8 cellular contexts compared by ENCODE assay signal in the genomic region with DNA sequence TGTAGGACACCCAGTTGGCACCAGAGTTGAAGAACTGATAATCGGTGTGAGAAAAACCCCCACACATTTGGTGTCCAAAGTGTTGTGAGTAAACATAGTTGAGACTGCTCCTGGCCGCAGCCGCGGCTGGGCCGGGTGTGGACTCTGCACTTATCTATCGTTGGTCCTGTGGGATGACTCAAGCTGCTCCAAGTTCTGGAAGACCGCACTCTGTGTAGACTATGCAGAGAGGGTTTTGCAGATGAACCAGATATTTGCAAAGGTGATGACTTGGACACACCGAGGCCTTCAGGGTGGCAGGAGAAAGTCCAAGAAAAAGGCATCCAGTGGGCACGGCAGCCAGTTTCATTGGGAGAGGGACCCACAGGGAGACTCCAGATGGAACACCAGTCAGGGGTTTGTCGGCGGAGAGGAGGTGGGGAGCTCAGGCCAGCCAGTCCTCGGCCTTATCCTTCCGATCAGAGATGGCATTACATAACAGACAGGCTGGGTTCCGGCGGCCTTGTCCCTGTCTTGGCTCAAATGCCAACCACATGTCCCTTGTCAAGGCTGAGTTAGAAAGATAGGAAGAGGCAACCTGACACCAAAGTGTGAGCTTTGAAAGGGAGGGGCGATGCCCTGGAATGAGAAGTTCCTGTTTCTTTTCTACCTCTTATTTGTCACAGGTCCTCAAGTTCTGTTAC. TPM values are rescaled to one million over a fixed set of nuclear protein-coding genes. Genes with fewer than 3 reads are reported as not detected.
DNase-seq lines count a peak whose midpoint lies in the region; ATAC-seq and TF ChIP-seq lines count a peak whose summit lies in the region.

No MANE protein-coding gene starts in this region.

- intact Hi-C loops in esophagus squamous epithelium (cut with DNase I) = loop anchor here (10.0 kb wide), 1 partner anchor 182 kb away; no protein-coding TSS in a partner anchor
- intact Hi-C loops in ovary (cut with DNase I) = loop anchor here in 1 of 4 donors (10.0 kb wide), 2 partner anchors 118 to 182 kb away; no protein-coding TSS in a partner anchor

- ATAC-seq in GM21619 (IDR thresholded peaks at IDR 0.05; ENCODE audit: unreplicated experiment) (no peak), GM18858 (IDR thresholded peaks at IDR 0.05; ENCODE audit: unreplicated experiment) (no peak)

- H3K4me3 ChIP-seq in DOHH2 (ENCODE audit: low read length) (no peak overlapping the region), esophagus squamous epithelium (no peak overlapping the region), ovary (no peak overlapping the region)

- 20 to 48% methylated on average over 12 of the region's 16 CpGs for WGBS in esophagus squamous epithelium, 2 donors
- 22 to 36% (median 32%) methylated on average over 16 of the region's 16 CpGs for WGBS in ovary, 3 donors

- TF ChIP-seq EP300 in ovary (IDR thresholded peaks at IDR 0.05) = no peak

- H3K4me2 ChIP-seq in DOHH2 (ENCODE audit: low read length) = peak overlapping the region; percentile 12; the same call in 1 of the 2 replicates

- DNase-seq in OCI-M2 (lab: John Stamatoyannopoulos, UW; ENCODE audit: unreplicated experiment) (peak; percentile 99), esophagus squamous epithelium (lab: John Stamatoyannopoulos, UW) (no peak), ovary (peak; percentile 43 to 61 (median 52)), NCI-H2196 (lab: John Stamatoyannopoulos, UW; ENCODE audit: unreplicated experiment) (no peak), dermis blood vessel endothelial cell (no peak)

- TF ChIP-seq CTCF in DOHH2 (IDR thresholded peaks at IDR 0.05; ENCODE audit: low read depth, low read length, poor library complexity, severe bottlenecking) = no peak
- no peak for TF ChIP-seq CTCF in esophagus squamous epithelium (IDR thresholded peaks at IDR 0.05)
- TF ChIP-seq CTCF in ovary (IDR thresholded peaks at IDR 0.05) = no peak

- H3K9me3 ChIP-seq in DOHH2 (ENCODE audit: control insufficient read depth, insufficient read depth, low read length) (no peaks in the 10 kb centered on the region), esophagus squamous epithelium (no peaks in the 10 kb centered on the region), ovary (no peaks in the 10 kb centered on the region)

- no peaks in the 10 kb centered on the region for H4K20me1 ChIP-seq in DOHH2 (ENCODE audit: control insufficient read depth, insufficient read depth, low read depth, low read length)

- H3K36me3 ChIP-seq in DOHH2 (ENCODE audit: control insufficient read depth, low read length) = no peaks in the 10 kb centered on the region; the same call in 1 of the 2 replicates
- H3K36me3 ChIP-seq in esophagus squamous epithelium = no peaks in the 10 kb centered on the region
- no peaks in the 10 kb centered on the region for H3K36me3 ChIP-seq in ovary

- H3F3A ChIP-seq in DOHH2 (ENCODE audit: control insufficient read depth, insufficient read depth) = peaks cover 13% of the 10 kb centered on the region

- no peaks in the 10 kb centered on the region for H3K9me2 ChIP-seq in DOHH2 (replicated peaks; ENCODE audit: control insufficient read depth, low read length)

- no peaks in the 10 kb centered on the region for H3K79me2 ChIP-seq in DOHH2 (ENCODE audit: control insufficient read depth, low read length)

- TF ChIP-seq POLR2A in esophagus squamous epithelium (IDR thresholded peaks at IDR 0.05) (no peak), ovary (IDR thresholded peaks at IDR 0.05) (no peak)

- H3K27ac ChIP-seq in DOHH2 (ENCODE audit: low read depth, low read length) (no peak overlapping the region), esophagus squamous epithelium (peak overlapping the region; percentile 76 to 88 (median 85)), ovary (peak overlapping the region in 1 of 2 donors; percentile 64)

- H3K4me1 ChIP-seq in DOHH2 (ENCODE audit: control insufficient read depth, low read length) = peaks cover 52% of the 10 kb centered on the region
- H3K4me1 ChIP-seq in esophagus squamous epithelium = peaks cover 6 to 69% (median 51%) of the 10 kb centered on the region in 3 donors
- H3K4me1 ChIP-seq in ovary (ENCODE audit: insufficient read depth) = peaks cover 20% of the 10 kb centered on the region

- H3K27me3 ChIP-seq in DOHH2 (ENCODE audit: control insufficient read depth, low read length) (no peaks in the 10 kb centered on the region), esophagus squamous epithelium (no peaks in the 10 kb centered on the region), ovary (no peaks in the 10 kb centered on the region)

RNA-seq across cellular contexts. Expression of gene C2CD2, which starts 21.1 kb away (rescaled TPM):
- total RNA-seq in esophagus squamous epithelium (10 to 100 TPM; 13.6 to 21.2 (median 15.6) TPM), ovary (10 to 100 TPM; 24.2 to 58.6 (median 37.4) TPM), dermis blood vessel endothelial cell (51.7 and 63.0 TPM in 2 replicates)
- 10 to 100 TPM; 18.9 to 61.5 TPM for polyA plus RNA-seq in ovary

RNA-seq across cellular contexts. Expression of gene PRDM15, which starts 53.6 kb away (rescaled TPM):
- total RNA-seq in esophagus squamous epithelium = 1 to 10 TPM; 4.7 to 9.2 (median 5.4) TPM
- 10 to 100 TPM in 1 of 7 donors, 1 to 10 TPM in 6; 5.2 to 10.9 (median 6.0) TPM for total RNA-seq in ovary
- 1 to 10 TPM; 2.0 to 2.2 TPM for polyA plus RNA-seq in ovary
- 5.8 and 7.3 TPM in 2 replicates for total RNA-seq in dermis blood vessel endothelial cell

Comparison
In these comparisons a context has a peak if more than half of its experiments do, and no peak if none do; other contexts are left out.
1. DNase-seq: peak in OCI-M2 (single experiment) and ovary (5 of 5); none in esophagus squamous epithelium (single experiment), NCI-H2196 (single experiment) and dermis blood vessel endothelial cell (single experiment).